In the genomic region with DNA sequence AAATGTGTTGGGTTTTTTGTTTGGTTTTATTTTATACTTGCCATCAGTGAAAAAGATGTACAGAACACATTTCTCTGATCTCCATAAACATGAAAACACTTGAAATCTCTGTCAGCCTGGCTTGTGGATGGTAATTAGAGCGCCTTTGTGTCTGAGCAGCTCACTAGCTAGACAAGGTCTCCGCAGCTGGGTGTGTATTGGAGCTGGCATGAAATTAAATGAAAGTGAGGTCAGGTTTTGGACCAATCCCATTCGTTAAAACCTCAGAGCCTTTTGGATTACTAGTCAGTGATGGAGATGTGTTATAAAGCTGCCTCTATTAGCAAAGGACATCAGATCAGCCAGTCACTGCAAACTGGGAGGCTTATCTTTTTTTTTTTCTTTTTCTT, we compare ENCODE assay signal across 1 cellular context.
TF ChIP-seq lines count a peak whose summit lies in the region.

No MANE protein-coding gene starts in this region.

TF ChIP-seq in liver, 16 proteins besides CTCF, POLR2A, EP300 and RAD21 (continued from another document):
- TF ChIP-seq MAX (IDR thresholded peaks at IDR 0.05), result no peak
- TF ChIP-seq YY1 (IDR thresholded peaks at IDR 0.05), result no peak
- TF ChIP-seq RXRA (IDR thresholded peaks at IDR 0.05), result no peak
- no peak for TF ChIP-seq TAF1 (conservative IDR thresholded peaks at IDR 0.05)
- TF ChIP-seq EGR1 (IDR thresholded peaks at IDR 0.05; ENCODE audit: low read depth in 2 of 2), result no peak
- no peak for TF ChIP-seq SP1 (IDR thresholded peaks at IDR 0.05)
- TF ChIP-seq HNF4A (conservative IDR thresholded peaks at IDR 0.05), result no peak
- TF ChIP-seq, protein P1, sequence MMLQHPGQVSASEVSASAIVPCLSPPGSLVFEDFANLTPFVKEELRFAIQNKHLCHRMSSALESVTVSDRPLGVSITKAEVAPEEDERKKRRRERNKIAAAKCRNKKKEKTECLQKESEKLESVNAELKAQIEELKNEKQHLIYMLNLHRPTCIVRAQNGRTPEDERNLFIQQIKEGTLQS (IDR thresholded peaks at IDR 0.05), result no peak
- no peak for TF ChIP-seq HNF4G (IDR thresholded peaks at IDR 0.05)
